9 cellular contexts compared by ENCODE assay signal in the genomic region with DNA sequence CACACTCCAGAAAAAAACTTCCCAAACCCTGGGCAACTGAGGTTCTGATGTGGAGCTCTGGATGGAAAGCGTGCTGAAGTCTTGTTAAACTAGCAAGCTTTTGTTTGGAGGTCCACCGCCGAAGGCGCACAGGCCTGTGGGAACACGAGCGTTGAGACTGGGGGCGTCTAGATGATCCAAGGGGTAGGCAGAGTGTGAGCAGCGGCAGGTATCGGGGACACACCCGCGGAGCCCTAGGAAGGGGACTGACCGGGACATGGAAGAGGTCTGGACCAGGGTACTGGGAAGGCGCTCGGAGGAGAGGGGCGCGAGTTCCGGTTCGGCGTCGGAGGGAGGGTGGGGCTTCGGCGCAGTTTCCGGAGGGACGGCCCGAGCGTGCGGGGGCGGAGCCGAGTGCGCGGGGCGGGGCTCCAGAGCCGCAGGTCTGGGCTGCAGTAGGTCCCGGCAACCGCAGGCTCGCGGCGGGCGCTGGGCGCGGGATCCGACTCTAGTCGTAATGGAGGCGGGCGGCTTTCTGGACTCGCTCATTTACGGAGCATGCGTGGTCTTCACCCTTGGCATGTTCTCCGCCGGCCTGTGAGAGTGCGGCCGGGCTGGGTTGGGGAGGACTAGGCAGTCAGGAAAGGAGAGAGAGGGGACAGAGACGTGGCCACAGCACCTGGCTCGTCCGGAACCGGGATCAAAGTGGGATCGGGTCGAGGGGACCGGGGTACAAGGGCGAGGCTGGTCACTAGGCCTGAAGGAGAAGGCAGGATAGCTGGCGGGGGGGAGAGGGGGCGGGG. TPM values are rescaled to one million over a fixed set of nuclear protein-coding genes. Genes with fewer than 3 reads are reported as not detected.
DNase-seq lines count a peak whose midpoint lies in the region; ATAC-seq and FAIRE-seq lines count a peak whose summit lies in the region.
"Had no signal": no experiment of that assay in that cellular context is flagged by ENCODE, and none has a peak within 500 bp of the region (broad histone marks: within the 10 kb centered on the region; RNA-seq: fewer than 3 reads in every experiment).

A gene with protein sequence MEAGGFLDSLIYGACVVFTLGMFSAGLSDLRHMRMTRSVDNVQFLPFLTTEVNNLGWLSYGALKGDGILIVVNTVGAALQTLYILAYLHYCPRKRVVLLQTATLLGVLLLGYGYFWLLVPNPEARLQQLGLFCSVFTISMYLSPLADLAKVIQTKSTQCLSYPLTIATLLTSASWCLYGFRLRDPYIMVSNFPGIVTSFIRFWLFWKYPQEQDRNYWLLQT (plus strand): TSS at position 437 of the 782 bp plus-strand sequence. CDS start 60 bp downstream, at position 497.

- peak; percentile 54 for ATAC-seq in HG03457 (IDR thresholded peaks at IDR 0.05; ENCODE audit: unreplicated experiment)

- peak; percentile 95 for FAIRE-seq in GM19239 (lab: Jason Lieb, UNC)
- FAIRE-seq: colon had no signal

- DNase-seq in Ammon's horn (ENCODE audit: low spot score) (peak; percentile 96), GM19239 (ENCODE audit: insufficient read length, low spot score) (peak; percentile 90), NCI-H524 (lab: John Stamatoyannopoulos, UW) (peak; percentile 80 to 92), cerebellum (ENCODE audit: low spot score) (peak; percentile 97), kidney tubule cell (ENCODE audit: low spot score) (peak; percentile 95)
- peak; percentile 88 to 89 for DNase-seq in activated CD4-positive, alpha-beta T cell treated with anti-CD3 and anti-CD28 coated beads for 24 hours (ENCODE audit: low read depth in 2 of 2)
- DNase-seq in stimulated activated CD4-positive, alpha-beta T cell treated with anti-CD3 and anti-CD28 coated beads, Interleukin-1b, Interleukin-23, amount 100 ng/mL, for 1 hour (ENCODE audit: low read depth in 2 of 2): peak; percentile 79 to 80

RNA-seq across cellular contexts. Expression of the gene that starts here (rescaled TPM):
- total RNA-seq in cerebellum: 4.6 TPM

Comparison
In these comparisons a context has a peak if more than half of its experiments do, and no peak if none do; other contexts are left out.
1. Peak in every context shown above with its lines: DNase-seq and ATAC-seq.